In genomic region chr12:29943683-29944082, GRCh38 we compare ENCODE assay signal across 18 cellular contexts.
DNase-seq lines count a peak whose midpoint lies in the region; ATAC-seq and TF ChIP-seq lines count a peak whose summit lies in the region.
"Had no signal": no experiment of that assay in that cellular context is flagged by ENCODE, and none has a peak within 500 bp of the region (broad histone marks: within the 10 kb centered on the region; RNA-seq: fewer than 3 reads in every experiment).

No MANE protein-coding gene starts in this region.

- no peaks in the 10 kb centered on the region for H3K27me3 Mint-ChIP-seq in activated naive CD8-positive, alpha-beta T cell treated with anti-CD3 and anti-CD28 coated beads, Interleukin-2, amount 50 U/mL, for 24 hours
- H3K27me3 Mint-ChIP-seq: CD4-positive, alpha-beta memory T cell had no signal

- no peak overlapping the region for H3K4me2 ChIP-seq in OCI-LY7 (ENCODE audit: low read length)
- H3K4me2 ChIP-seq: PC-9 had no signal

- CTCF ChIA-PET in OCI-LY7 (lab: Charles Lee; ENCODE audit: unreplicated experiment) = no interaction called here

- H3K79me2 ChIP-seq in OCI-LY7 (ENCODE audit: insufficient read depth, low read depth, low read length) = no peaks in the 10 kb centered on the region

- no peaks in the 10 kb centered on the region for H3K36me3 Mint-ChIP-seq in activated naive CD8-positive, alpha-beta T cell treated with anti-CD3 and anti-CD28 coated beads, Interleukin-2, amount 50 U/mL, for 24 hours (ENCODE audit: low read depth)
- H3K36me3 Mint-ChIP-seq: CD4-positive, alpha-beta memory T cell had no signal

- H3K9ac ChIP-seq in adipocyte (ENCODE audit: low read length) = no peak overlapping the region

- H3K27me3 ChIP-seq in adipocyte (replicated peaks; ENCODE audit: control insufficient read depth, insufficient read depth, low read length) = no peaks in the 10 kb centered on the region

- POLR2A ChIA-PET in OCI-LY7 (lab: Charles Lee) = no interaction called here

- BruUV-seq in OCI-LY7 (replicated peaks; lab: Mats Ljungman, UMichigan) = no TSS peak

- H3K36me3 ChIP-seq in adipocyte (ENCODE audit: control insufficient read depth, insufficient read depth, low read length, severe bottlenecking) (no peaks in the 10 kb centered on the region), OCI-LY7 (ENCODE audit: insufficient read depth, low read length) (no peaks in the 10 kb centered on the region)

- H3K27ac ChIP-seq in OCI-LY7 (ENCODE audit: low read depth, low read length, poor library complexity, severe bottlenecking) = no peak overlapping the region
- H3K27ac ChIP-seq: PC-9 had no signal

- H3K4me1 ChIP-seq in adipocyte (ENCODE audit: control insufficient read depth, insufficient read depth, low read length) (peaks cover 5% of the 10 kb centered on the region), OCI-LY7 (ENCODE audit: insufficient read depth, low read length, poor library complexity, severe bottlenecking) (no peaks in the 10 kb centered on the region)

- H3K9me2 ChIP-seq in OCI-LY7 (ENCODE audit: insufficient read depth, low read length) = no peaks in the 10 kb centered on the region

- H3K9me3 ChIP-seq in adipocyte (ENCODE audit: control insufficient read depth, low read length) (peaks cover 6% of the 10 kb centered on the region), OCI-LY7 (ENCODE audit: low read length) (no peaks in the 10 kb centered on the region)

- TF ChIP-seq CTCF in retinal pigment epithelial cell (conservative IDR thresholded peaks at IDR 0.05; ENCODE audit: low read depth, low read length) = no peak
- no peak for TF ChIP-seq CTCF in OCI-LY7 (conservative IDR thresholded peaks at IDR 0.05; ENCODE audit: low read length)

- intact Hi-C loops in OCI-LY7 (cut with micrococcal nuclease; ENCODE audit: unreplicated experiment) = no loop called here

- H4K20me1 ChIP-seq in OCI-LY7 (ENCODE audit: insufficient read depth, low read length) = no peaks in the 10 kb centered on the region

- H3K4me3 ChIP-seq in adipocyte (ENCODE audit: low read length) (no peak overlapping the region), retinal pigment epithelial cell (ENCODE audit: low read length) (no peak overlapping the region), OCI-LY7 (ENCODE audit: low read depth, low read length, poor library complexity, severe bottlenecking) (no peak overlapping the region)
- H3K4me3 ChIP-seq: PC-9 had no signal

- no peak for ATAC-seq in activated naive CD8-positive, alpha-beta T cell treated with anti-CD3 and anti-CD28 coated beads, Interleukin-2, amount 50 U/mL, for 24 hours
- no peak for ATAC-seq in HG03469 (IDR thresholded peaks at IDR 0.05; ENCODE audit: unreplicated experiment)
- ATAC-seq: HepG2 had no signal

- H2AFZ ChIP-seq in OCI-LY7 (ENCODE audit: low read length) = no peak overlapping the region
- H2AFZ ChIP-seq: PC-9 had no signal

- H3K9me3 Mint-ChIP-seq in activated naive CD8-positive, alpha-beta T cell treated with anti-CD3 and anti-CD28 coated beads, Interleukin-2, amount 50 U/mL, for 24 hours = no peaks in the 10 kb centered on the region

- no peak overlapping the region for H3K27ac Mint-ChIP-seq in activated naive CD8-positive, alpha-beta T cell treated with anti-CD3 and anti-CD28 coated beads, Interleukin-2, amount 50 U/mL, for 24 hours
- H3K27ac Mint-ChIP-seq: CD4-positive, alpha-beta memory T cell had no signal

- no peak overlapping the region for H3K4me3 Mint-ChIP-seq in activated naive CD8-positive, alpha-beta T cell treated with anti-CD3 and anti-CD28 coated beads, Interleukin-2, amount 50 U/mL, for 24 hours
- H3K4me3 Mint-ChIP-seq: CD4-positive, alpha-beta memory T cell had no signal

- no peaks in the 10 kb centered on the region for H3K4me1 Mint-ChIP-seq in activated naive CD8-positive, alpha-beta T cell treated with anti-CD3 and anti-CD28 coated beads, Interleukin-2, amount 50 U/mL, for 24 hours
- H3K4me1 Mint-ChIP-seq: CD4-positive, alpha-beta memory T cell had no signal

- peak; percentile 39 for DNase-seq in adipocyte (ENCODE audit: low read depth)
- DNase-seq in brain pericyte (ENCODE audit: low read depth, low spot score) = peak; percentile 6
- DNase-seq in fibroblast of gingiva (ENCODE audit: low read depth) = peak; percentile 61
- DNase-seq in retinal pigment epithelial cell (ENCODE audit: low read depth) = peak; percentile 51
- DNase-seq in CD1c-positive myeloid dendritic cell (ENCODE audit: extremely low spot score) = no peak
- no peak for DNase-seq in OCI-LY7 (ENCODE audit: low spot score)
- DNase-seq in activated naive CD8-positive, alpha-beta T cell treated with anti-CD3 and anti-CD28 coated beads, Interleukin-2, amount 50 U/mL, for 24 hours = no peak
- DNase-seq: Calu3; CD4-positive, alpha-beta memory T cell; KBM-7; NCI-H1105; NCI-H2081; NCI-H2171 treated with DMSO at 0.1 percent for 48 hours; NCI-H446; NCI-H526 treated with DMSO at 0.1 percent for 48 hours; PC-9 had no signal

Comparison
In these comparisons a context has a peak if more than half of its experiments do, and no peak if none do; other contexts are left out.
1. DNase-seq: peak in adipocyte (single experiment), brain pericyte (single experiment), fibroblast of gingiva (single experiment) and retinal pigment epithelial cell (single experiment); none in CD1c-positive myeloid dendritic cell (single experiment), OCI-LY7 (single experiment) and activated naive CD8-positive, alpha-beta T cell treated with anti-CD3 and anti-CD28 coated beads, Interleukin-2, amount 50 U/mL, for 24 hours (single experiment).